Comparison of ENCODE assay signal across 8 cellular contexts in the genomic region with DNA sequence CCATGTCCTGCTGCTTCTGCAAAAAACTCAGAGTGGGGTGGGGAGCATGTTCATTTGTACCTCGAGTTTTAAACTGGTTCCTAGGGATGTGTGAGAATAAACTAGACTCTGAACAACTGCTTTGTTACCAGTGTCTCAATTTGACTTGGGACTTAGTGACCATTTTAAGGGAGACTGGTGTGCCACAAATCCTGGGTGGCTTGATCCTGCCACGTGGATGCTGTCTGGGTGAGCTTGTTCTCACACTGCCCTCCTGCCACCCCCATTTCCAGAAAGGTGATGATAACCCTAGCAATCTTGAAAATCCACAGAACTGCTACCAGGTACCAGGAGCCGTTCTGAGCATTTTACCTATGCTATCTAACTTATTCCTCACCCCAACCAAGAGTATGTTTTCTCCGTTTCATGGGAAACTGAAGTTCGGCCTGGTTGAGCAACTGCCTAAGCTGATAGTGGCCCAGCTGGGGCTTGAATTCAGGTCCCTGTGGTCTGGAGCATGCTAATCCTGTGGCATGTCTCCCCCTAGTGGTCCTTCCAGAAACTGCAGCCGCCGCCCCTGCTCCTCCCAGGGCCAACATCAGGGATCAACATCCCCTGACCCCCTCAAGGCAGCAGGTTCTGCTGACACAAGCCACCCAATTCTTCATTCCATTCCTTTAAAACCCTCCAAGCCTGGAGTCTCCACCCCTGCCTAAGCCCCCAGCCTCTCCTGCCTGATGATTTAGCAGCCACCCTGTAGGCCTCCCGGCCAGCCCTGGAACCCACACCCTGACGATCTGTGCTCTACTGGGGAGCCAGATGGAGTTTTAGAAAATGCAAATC. TPM values are rescaled to one million over a fixed set of nuclear protein-coding genes. Genes with fewer than 3 reads are reported as not detected.
A peak's percentile ranks its signal among the peaks of the same experiment; 100 is the strongest.
DNase-seq lines count a peak whose midpoint lies in the region; ATAC-seq, FAIRE-seq and TF ChIP-seq lines count a peak whose summit lies in the region.

No MANE protein-coding gene starts in this region.

- H3K79me2 ChIP-seq in fibroblast of lung (ENCODE audit: control insufficient read depth, insufficient read depth, low read length), result no peaks in the 10 kb centered on the region
- no peaks in the 10 kb centered on the region for H3K79me2 ChIP-seq in neural cell (replicated peaks; ENCODE audit: insufficient read depth, low read length)

- peak; percentile 50 for DNase-seq in ACHN
- DNase-seq in GM12892 (ENCODE audit: insufficient read length), result peak; percentile 64
- peak; percentile 43 for DNase-seq in OCI-M2 (lab: John Stamatoyannopoulos, UW; ENCODE audit: unreplicated experiment)
- DNase-seq in activated T-cell treated with anti-CD3 and anti-CD28 coated beads for 48 hours (ENCODE audit: low read depth), result peak; percentile 75
- peak; percentile 36 to 75 for DNase-seq in fibroblast of lung (ENCODE audit: low read depth in 2 of 2)
- DNase-seq in substantia nigra (lab: John Stamatoyannopoulos, UW), result peak in 38 of 49 donors; percentile 6 to 69 (median 40)

- peak; percentile 66 for ATAC-seq in HG03097 (IDR thresholded peaks at IDR 0.05; ENCODE audit: low FRiP score, unreplicated experiment)

- H3K27ac ChIP-seq in fibroblast of lung (ENCODE audit: insufficient read depth, low read length), result no peak overlapping the region
- no peak overlapping the region for H3K27ac ChIP-seq in neural cell (ENCODE audit: low read length)
- no peak overlapping the region for H3K27ac ChIP-seq in substantia nigra (ENCODE audit: low read depth, low read length, poor library complexity, severe bottlenecking)

- H3K4me1 ChIP-seq in fibroblast of lung (ENCODE audit: control insufficient read depth, extremely low read depth, insufficient read depth, low read length), result peaks cover 4% of the 10 kb centered on the region

- H3K36me3 ChIP-seq in fibroblast of lung (ENCODE audit: control insufficient read depth, insufficient read depth, low read length), result no peaks in the 10 kb centered on the region
- H3K36me3 ChIP-seq in neural cell (ENCODE audit: insufficient read depth, low read length), result no peaks in the 10 kb centered on the region

- H4K20me1 ChIP-seq in fibroblast of lung (ENCODE audit: control insufficient read depth, extremely low read depth, insufficient read depth, low read length) (no peaks in the 10 kb centered on the region), neural cell (ENCODE audit: insufficient read depth) (no peaks in the 10 kb centered on the region)

- no peaks in the 10 kb centered on the region for H3F3A ChIP-seq in neural cell (ENCODE audit: insufficient read depth, low read length, poor library complexity, severe bottlenecking)

- FAIRE-seq in GM12892 (lab: Jason Lieb, UNC), result peak; percentile 92

- TF ChIP-seq RAD21 in neural cell (conservative IDR thresholded peaks at IDR 0.05), result peak; percentile 81

- H3K9me2 ChIP-seq in neural cell (ENCODE audit: insufficient read depth, low read length), result no peaks in the 10 kb centered on the region

- in situ Hi-C loops in ACHN (cut with HindIII; ENCODE audit: low pct_ligation_motif_present, low pct_unique_long_range_greater_than_20kb, low sequenced_read_pairs), result no loop called here

- TF ChIP-seq POLR2A in GM12892 (IDR thresholded peaks at IDR 0.05; ENCODE audit: low read depth, low read length), result no peak

- H3K4me3 ChIP-seq in fibroblast of lung (replicated peaks in 1 of 4; ENCODE audit: control extremely low read depth in 1 of 4, insufficient read depth in 1 of 4, low read depth in 3 of 4, low read length in 4 of 4) (no peak overlapping the region), neural cell (ENCODE audit: low read length) (no peak overlapping the region)

- no peaks in the 10 kb centered on the region for H3K9me3 ChIP-seq in fibroblast of lung (ENCODE audit: control insufficient read depth, insufficient read depth, low read depth, low read length)
- H3K9me3 ChIP-seq in neural cell (ENCODE audit: low read length), result no peaks in the 10 kb centered on the region

- H3K4me2 ChIP-seq in fibroblast of lung (ENCODE audit: extremely low read depth, insufficient read depth, low read length) (no peak overlapping the region), neural cell (ENCODE audit: low read length) (no peak overlapping the region)

- TF ChIP-seq CTCF in fibroblast of lung (conservative IDR thresholded peaks at IDR 0.05 in 1 of 2, IDR thresholded peaks at IDR 0.05 in 1 of 2; ENCODE audit: low read depth in 1 of 2, low read length in 2 of 2) (peak; percentile 93 to 96), neural cell (IDR thresholded peaks at IDR 0.05; ENCODE audit: poor library complexity, severe bottlenecking) (peak; percentile 88)

- TF ChIP-seq EP300 in neural cell (conservative IDR thresholded peaks at IDR 0.05; ENCODE audit: poor library complexity, severe bottlenecking), result no peak

- H3K9ac ChIP-seq in fibroblast of lung (ENCODE audit: insufficient read depth, low read length), result no peak overlapping the region
- no peak overlapping the region for H3K9ac ChIP-seq in neural cell (ENCODE audit: low read length)

- no peak overlapping the region for H2AFZ ChIP-seq in fibroblast of lung (ENCODE audit: low read length)
- H2AFZ ChIP-seq in neural cell (ENCODE audit: low read depth, low read length), result no peak overlapping the region

- no peaks in the 10 kb centered on the region for H3K27me3 ChIP-seq in fibroblast of lung (ENCODE audit: control insufficient read depth, insufficient read depth, low read length)
- H3K27me3 ChIP-seq in neural cell (ENCODE audit: insufficient read depth, low read depth, low read length), result no peaks in the 10 kb centered on the region

TF ChIP-seq in neural cell, 6 proteins besides CTCF, POLR2A, EP300 and RAD21:
- no peak for TF ChIP-seq MXI1 (conservative IDR thresholded peaks at IDR 0.05; ENCODE audit: poor library complexity, severe bottlenecking)
- peak; percentile 80 for TF ChIP-seq SMC3 (conservative IDR thresholded peaks at IDR 0.05; ENCODE audit: poor library complexity)
TF ChIP-seq in neural cell: peak in this region for 1.

RNA-seq across cellular contexts. Expression of a gene that starts 2.8 kb away (rescaled TPM):
- not detected for polyA plus RNA-seq in GM12892 (2012; ENCODE audit: missing spikeins)
- not detected in 2 replicates for total RNA-seq in fibroblast of lung
- polyA plus RNA-seq in fibroblast of lung, result not detected in 2 replicates
- polyA plus RNA-seq in fibroblast of lung (2012), result not detected in 2 replicates
- not detected in 2 replicates for polyA minus RNA-seq in fibroblast of lung (ENCODE audit: low replicate concordance)
- not detected in 2 replicates for polyA plus RNA-seq in neural cell
- polyA minus RNA-seq in neural cell, result not detected in 2 replicates

RNA-seq across cellular contexts. Expression of a gene that starts 10.3 kb away (rescaled TPM):
- not detected for polyA plus RNA-seq in GM12892 (2012; ENCODE audit: missing spikeins)
- 0.51 and 0.66 TPM in 2 replicates for total RNA-seq in fibroblast of lung
- polyA plus RNA-seq in fibroblast of lung (0.09 and 0.71 TPM in 2 replicates), neural cell (not detected in 2 replicates)
- 0.17 and 0.56 TPM in 2 replicates for polyA plus RNA-seq in fibroblast of lung (2012)
- polyA minus RNA-seq in fibroblast of lung (ENCODE audit: low replicate concordance) (not detected in 2 replicates), neural cell (not detected in 2 replicates)

RNA-seq across cellular contexts. Expression of a gene that starts 51.8 kb away (rescaled TPM):
- polyA plus RNA-seq in GM12892 (2012; ENCODE audit: missing spikeins), result not detected
- 0.26 and 0.33 TPM in 2 replicates for total RNA-seq in fibroblast of lung
- 0.02 and 0.08 TPM in 2 replicates for polyA plus RNA-seq in fibroblast of lung
- not detected in 2 replicates for polyA plus RNA-seq in fibroblast of lung (2012)
- not detected in 2 replicates for polyA minus RNA-seq in fibroblast of lung (ENCODE audit: low replicate concordance)
- 30.5 and 39.0 TPM in 2 replicates for polyA plus RNA-seq in neural cell
- polyA minus RNA-seq in neural cell, result 37.5 and 41.6 TPM in 2 replicates

Comparison
In these comparisons a context has a peak if more than half of its experiments do, and no peak if none do; other contexts are left out.
1. RNA of a gene that starts 51.8 kb away (polyA plus RNA-seq): 30.5 to 39.0 TPM in neural cell; 0.02 to 0.08 TPM in fibroblast of lung; every median in the first group is over 10 times any median in the second.
2. Peak in every context shown above with its lines, with median percentiles within 50 percentile points of each other: DNase-seq.